8 cellular contexts compared by ENCODE assay signal in the genomic region with DNA sequence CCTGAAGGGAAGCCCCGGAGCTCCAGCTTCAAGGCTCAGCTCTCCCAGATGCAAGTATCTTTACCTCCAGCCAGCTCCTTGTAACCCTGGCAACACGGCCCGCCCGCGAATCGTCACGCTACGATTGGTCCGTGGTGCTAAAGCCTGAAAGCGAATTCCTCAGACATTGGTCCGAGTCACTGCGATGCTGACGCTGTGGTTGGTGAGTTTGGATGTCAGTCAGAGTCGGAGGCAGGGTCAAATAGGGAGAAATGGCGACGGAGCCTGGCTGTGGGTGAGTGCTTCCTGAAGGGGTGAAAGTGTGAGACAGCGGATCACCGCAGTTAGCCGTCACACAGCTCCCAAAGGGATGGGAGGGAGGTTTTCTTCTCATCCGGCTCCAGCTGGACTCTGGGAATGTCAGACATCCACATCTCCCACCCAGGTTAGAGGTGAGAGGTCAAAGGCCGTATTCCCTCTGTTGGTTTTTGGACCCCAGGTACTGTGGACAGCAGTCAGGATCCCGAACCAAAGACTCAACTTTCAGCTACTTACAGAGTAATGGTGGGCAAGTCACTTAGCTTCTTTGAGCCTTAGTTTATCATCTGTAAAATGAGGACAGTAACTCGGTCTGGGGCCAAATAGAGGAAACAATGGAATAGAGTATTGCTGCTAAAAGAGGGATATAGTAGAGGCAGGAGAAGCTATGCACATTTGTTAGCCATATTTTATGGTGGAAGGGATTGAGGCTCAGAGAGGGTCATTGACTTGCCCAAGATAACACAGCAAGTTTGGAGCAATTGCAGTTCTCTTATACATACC. TPM values are rescaled to one million over a fixed set of nuclear protein-coding genes. Genes with fewer than 3 reads are reported as not detected.
DNase-seq lines count a peak whose midpoint lies in the region; ATAC-seq lines count a peak whose summit lies in the region.

A gene (plus strand): TSS at position 240 of the 801 bp plus-strand sequence. CDS start 1,366 bp downstream, outside the sequence.

- intact Hi-C loops in dendritic cell treated with granulocyte-macrophage colony-stimulating factor and Interleukin-4, amounts not matched to agents 40 ng/mL and 50 ng/mL, for 4 days (cut with micrococcal nuclease): loop anchor here (10.0 kb wide), 1 partner anchor 76 kb away; no protein-coding TSS in a partner anchor

- peak within 1 kb of the TSS; percentile 84 for H3K27ac Mint-ChIP-seq in activated CD4-positive, alpha-beta T cell treated with anti-CD3 and anti-CD28 coated beads, Interleukin-2, amount 10 ng/mL, durations not matched to agents 7 days and 5 days
- H3K27ac Mint-ChIP-seq in dendritic cell treated with granulocyte-macrophage colony-stimulating factor and Interleukin-4, amounts not matched to agents 40 ng/mL and 50 ng/mL, for 4 days: peak within 1 kb of the TSS; percentile 85

- DNase-seq in C1 segment of cervical spinal cord (lab: John Stamatoyannopoulos, UW) (peak; percentile 63 to 99 (median 92)), NCI-H526 treated with DMSO at 0.1 percent for 48 hours (lab: John Stamatoyannopoulos, UW) (peak; percentile 97), left kidney (ENCODE audit: low read depth, low spot score) (peak; percentile 100)
- DNase-seq in activated CD4-positive, alpha-beta T cell treated with anti-CD3 and anti-CD28 coated beads, Interleukin-2, amount 10 ng/mL, durations not matched to agents 7 days and 5 days: peak; percentile 99
- DNase-seq in stimulated activated CD4-positive, alpha-beta T cell treated with anti-CD3 and anti-CD28 coated beads, Interleukin-1b, Interleukin-23, amount 100 ng/mL, for 48 hours: peak; percentile 99

- POLR2A ChIA-PET in activated CD4-positive, alpha-beta T cell treated with anti-CD3 and anti-CD28 coated beads, Interleukin-2, amount 10 ng/mL, durations not matched to agents 7 days and 5 days (lab: Charles Lee): interaction anchor here (0.6 to 0.7 kb wide), 3 partner anchors 15 to 1350 kb away, joined by 3 to 6 read pairs (median 5); no protein-coding TSS in a partner anchor

- H3K27me3 Mint-ChIP-seq in activated CD4-positive, alpha-beta T cell treated with anti-CD3 and anti-CD28 coated beads, Interleukin-2, amount 10 ng/mL, durations not matched to agents 7 days and 5 days: no peaks in the 10 kb centered on the region
- H3K27me3 Mint-ChIP-seq in dendritic cell treated with granulocyte-macrophage colony-stimulating factor and Interleukin-4, amounts not matched to agents 40 ng/mL and 50 ng/mL, for 4 days: no peaks in the 10 kb centered on the region

- H3K36me3 Mint-ChIP-seq in activated CD4-positive, alpha-beta T cell treated with anti-CD3 and anti-CD28 coated beads, Interleukin-2, amount 10 ng/mL, durations not matched to agents 7 days and 5 days (ENCODE audit: low read depth): peaks cover 35% of the 10 kb centered on the region
- peaks cover 47% of the 10 kb centered on the region for H3K36me3 Mint-ChIP-seq in dendritic cell treated with granulocyte-macrophage colony-stimulating factor and Interleukin-4, amounts not matched to agents 40 ng/mL and 50 ng/mL, for 4 days (ENCODE audit: low read depth)

- CTCF ChIA-PET in activated CD4-positive, alpha-beta T cell treated with anti-CD3 and anti-CD28 coated beads, Interleukin-2, amount 10 ng/mL, durations not matched to agents 7 days and 5 days (lab: Charles Lee): interaction anchor here (0.9 to 2.0 kb wide), 10 partner anchors 9 to 590 kb away, joined by 3 to 6 read pairs (median 4); a partner anchor contains a TSS

- peak; percentile 98 for ATAC-seq in GM19351 (IDR thresholded peaks at IDR 0.05; ENCODE audit: unreplicated experiment)
- peak; percentile 97 for ATAC-seq in HG03520 (IDR thresholded peaks at IDR 0.05; ENCODE audit: unreplicated experiment)

- peak within 1 kb of the TSS; percentile 81 for H3K4me3 Mint-ChIP-seq in activated CD4-positive, alpha-beta T cell treated with anti-CD3 and anti-CD28 coated beads, Interleukin-2, amount 10 ng/mL, durations not matched to agents 7 days and 5 days
- peak within 1 kb of the TSS; percentile 89 for H3K4me3 Mint-ChIP-seq in dendritic cell treated with granulocyte-macrophage colony-stimulating factor and Interleukin-4, amounts not matched to agents 40 ng/mL and 50 ng/mL, for 4 days

- H3K9me3 Mint-ChIP-seq in activated CD4-positive, alpha-beta T cell treated with anti-CD3 and anti-CD28 coated beads, Interleukin-2, amount 10 ng/mL, durations not matched to agents 7 days and 5 days: no peaks in the 10 kb centered on the region
- H3K9me3 Mint-ChIP-seq in dendritic cell treated with granulocyte-macrophage colony-stimulating factor and Interleukin-4, amounts not matched to agents 40 ng/mL and 50 ng/mL, for 4 days: no peaks in the 10 kb centered on the region

- H3K4me1 Mint-ChIP-seq in activated CD4-positive, alpha-beta T cell treated with anti-CD3 and anti-CD28 coated beads, Interleukin-2, amount 10 ng/mL, durations not matched to agents 7 days and 5 days: peaks cover 40% of the 10 kb centered on the region
- H3K4me1 Mint-ChIP-seq in dendritic cell treated with granulocyte-macrophage colony-stimulating factor and Interleukin-4, amounts not matched to agents 40 ng/mL and 50 ng/mL, for 4 days (ENCODE audit: low read depth): peaks cover 39% of the 10 kb centered on the region

RNA-seq across cellular contexts. Expression of the gene that starts here (rescaled TPM):
- 10 to 100 TPM in 1 of 2 experiments, 1 to 10 TPM in 1; 9.8 to 11.5 TPM for total RNA-seq in activated CD4-positive, alpha-beta T cell treated with anti-CD3 and anti-CD28 coated beads, Interleukin-2, amount 10 ng/mL, durations not matched to agents 7 days and 5 days

Comparison
In these comparisons a context has a peak if more than half of its experiments do, and no peak if none do; other contexts are left out.
1. Peak in every context shown above with its lines: DNase-seq and ATAC-seq.